In genomic region chr19:34306213-34306661, GRCh38 we compare ENCODE assay signal across 1 cellular context.
TF ChIP-seq lines count a peak whose summit lies in the region.

No MANE protein-coding gene starts in this region.

TF ChIP-seq in HepG2, 621 proteins besides CTCF, POLR2A, EP300 and RAD21 (continued from another document):
- TF ChIP-seq ZBTB40 (IDR thresholded peaks at IDR 0.05) (no peak), ZBTB40 (CRISPR knock-in tag; IDR thresholded peaks at IDR 0.05) (0 out of 2 replicates have a peak, but pooled peaks have one; percentile 23), ZNF740 (CRISPR knock-in tag; IDR thresholded peaks at IDR 0.05) (no peak), SRY (CRISPR knock-in tag; IDR thresholded peaks at IDR 0.05) (no peak), MLX (CRISPR knock-in tag; IDR thresholded peaks at IDR 0.05) (peak; percentile 99), GABPA (IDR thresholded peaks at IDR 0.05; ENCODE audit: low read depth, low read length) (no peak), GABPA (CRISPR knock-in tag; IDR thresholded peaks at IDR 0.05; ENCODE audit: low read depth) (no peak; the same call in 1 of the 2 replicates), U2AF1 (optimal IDR thresholded peaks at IDR 0.05; ENCODE audit: low read depth, low read length) (no peak), ATF1 (CRISPR knock-in tag; IDR thresholded peaks at IDR 0.05) (no peak), SAP130 (CRISPR knock-in tag; IDR thresholded peaks at IDR 0.05; ENCODE audit: low read depth) (peak; percentile 89), NFE2L1 (CRISPR knock-in tag; IDR thresholded peaks at IDR 0.05; ENCODE audit: borderline replicate concordance) (no peak), ATF4 (CRISPR knock-in tag; IDR thresholded peaks at IDR 0.05) (no peak), ZNF383 (CRISPR knock-in tag; IDR thresholded peaks at IDR 0.05; ENCODE audit: borderline replicate concordance) (no peak), PHF8 (CRISPR knock-in tag; IDR thresholded peaks at IDR 0.05) (no peak), CREBL2 (CRISPR knock-in tag; IDR thresholded peaks at IDR 0.05; ENCODE audit: borderline replicate concordance) (no peak), HNF4G (IDR thresholded peaks at IDR 0.05; ENCODE audit: borderline replicate concordance, low read depth, low read length) (no peak), HNF4G (CRISPR knock-in tag; IDR thresholded peaks at IDR 0.05; ENCODE audit: borderline replicate concordance, low read depth) (no peak), GRHL1 (CRISPR knock-in tag; conservative IDR thresholded peaks at IDR 0.05) (no peak), GZF1 (CRISPR knock-in tag; IDR thresholded peaks at IDR 0.05) (no peak), ZNF326 (CRISPR knock-in tag; IDR thresholded peaks at IDR 0.05; ENCODE audit: borderline replicate concordance) (no peak), STAT6 (CRISPR knock-in tag; IDR thresholded peaks at IDR 0.05; ENCODE audit: borderline replicate concordance) (no peak), HOXD1 (CRISPR knock-in tag; IDR thresholded peaks at IDR 0.05) (0 out of 2 replicates have a peak, but pooled peaks have one; percentile 21), ZNF780A (CRISPR knock-in tag; IDR thresholded peaks at IDR 0.05) (no peak), MAFK (conservative IDR thresholded peaks at IDR 0.05 in 1 of 2, IDR thresholded peaks at IDR 0.05 in 1 of 2; ENCODE audit: low read length in 2 of 2) (no peak), ZNF44 (CRISPR knock-in tag; IDR thresholded peaks at IDR 0.05) (no peak), SKIL (CRISPR knock-in tag; IDR thresholded peaks at IDR 0.05; ENCODE audit: borderline replicate concordance) (no peak), ZNF616 (CRISPR knock-in tag; IDR thresholded peaks at IDR 0.05; ENCODE audit: low read depth) (no peak), ZNF674 (CRISPR knock-in tag; IDR thresholded peaks at IDR 0.05; ENCODE audit: low read depth) (no peak), ZNF503 (CRISPR knock-in tag; IDR thresholded peaks at IDR 0.05) (0 out of 2 replicates have a peak, but pooled peaks have one; percentile 42), ZBTB21 (CRISPR knock-in tag; IDR thresholded peaks at IDR 0.05) (no peak), SCMH1 (CRISPR knock-in tag; IDR thresholded peaks at IDR 0.05; ENCODE audit: borderline replicate concordance) (no peak), EED (CRISPR knock-in tag; IDR thresholded peaks at IDR 0.05) (no peak), BORCS8-MEF2B (CRISPR knock-in tag; IDR thresholded peaks at IDR 0.05) (no peak), E2F5 (CRISPR knock-in tag; conservative IDR thresholded peaks at IDR 0.05) (no peak), ATF2 (CRISPR knock-in tag; IDR thresholded peaks at IDR 0.05) (0 out of 2 replicates have a peak, but pooled peaks have one; percentile 21), ZNF7 (CRISPR knock-in tag; IDR thresholded peaks at IDR 0.05) (no peak), PITX1 (CRISPR knock-in tag; IDR thresholded peaks at IDR 0.05) (peak; percentile 61; the same call in 1 of the 2 replicates)
TF ChIP-seq in HepG2: peak in this region for 125.
